Comparison of ENCODE assay signal across 8 cellular contexts in genomic region chr14:63454863-63455622, GRCh38.
DNase-seq lines count a peak whose midpoint lies in the region; ATAC-seq and TF ChIP-seq lines count a peak whose summit lies in the region.

No MANE protein-coding gene starts in this region.

- H3K4me3 ChIP-seq in left ventricle myocardium inferior (no peak overlapping the region), cardiac fibroblast (replicated peaks in 1 of 2; ENCODE audit: low read depth in 2 of 2, low read length in 2 of 2) (no peak overlapping the region), thyroid gland (replicated peaks in 1 of 3) (no peak overlapping the region), H7 (ENCODE audit: insufficient read depth, low read depth, low read length) (no peak overlapping the region)

- no peak for TF ChIP-seq POLR2A in thyroid gland (IDR thresholded peaks at IDR 0.05)

- H3K27ac ChIP-seq in left ventricle myocardium inferior (replicated peaks) (no peak overlapping the region), thyroid gland (no peak overlapping the region)

- no peak for DNase-seq in left cardiac atrium
- no peak for DNase-seq in left ventricle myocardium inferior
- peak; percentile 79 for DNase-seq in M059J (ENCODE audit: low read depth)
- peak; percentile 63 to 75 for DNase-seq in cardiac fibroblast (ENCODE audit: low read depth in 2 of 2)
- peak; percentile 29 to 36 for DNase-seq in thyroid gland
- DNase-seq in NOMO-1 treated with DMSO at 0.1 percent for 48 hours (lab: John Stamatoyannopoulos, UW; ENCODE audit: unreplicated experiment) = no peak
- no peak for DNase-seq in NCI-H510A treated with DMSO at 0.1 percent for 48 hours (lab: John Stamatoyannopoulos, UW)
- DNase-seq in H7 = no peak

- TF ChIP-seq CTCF in left ventricle myocardium inferior (IDR thresholded peaks at IDR 0.05; ENCODE audit: borderline replicate concordance) (no peak), cardiac fibroblast (IDR thresholded peaks at IDR 0.05; ENCODE audit: low read depth, low read length) (no peak), thyroid gland (IDR thresholded peaks at IDR 0.05) (no peak)

- WGBS in thyroid gland, 2 donors = 88 to 100% methylated on average over 2 of the region's 2 CpGs

- peak; percentile 23 to 26 for ATAC-seq in left cardiac atrium

- no peaks in the 10 kb centered on the region for H3K9me3 ChIP-seq in left ventricle myocardium inferior (replicated peaks)
- no peaks in the 10 kb centered on the region for H3K9me3 ChIP-seq in thyroid gland

- H3K36me3 ChIP-seq in left ventricle myocardium inferior (no peaks in the 10 kb centered on the region), thyroid gland (no peaks in the 10 kb centered on the region), H7 (replicated peaks; ENCODE audit: control insufficient read depth, insufficient read depth, low read length) (no peaks in the 10 kb centered on the region)

- H3K4me1 ChIP-seq in left ventricle myocardium inferior = peaks cover 50% of the 10 kb centered on the region
- peaks cover 26 to 37% of the 10 kb centered on the region in 2 donors for H3K4me1 ChIP-seq in thyroid gland

- no peaks in the 10 kb centered on the region for H3K27me3 ChIP-seq in left ventricle myocardium inferior (ENCODE audit: low read depth)
- H3K27me3 ChIP-seq in thyroid gland = no peaks in the 10 kb centered on the region
- no peaks in the 10 kb centered on the region for H3K27me3 ChIP-seq in H7 (ENCODE audit: control insufficient read depth, insufficient read depth, low read length)

- intact Hi-C loops in left cardiac atrium (cut with DNase I) = no loop called here
- intact Hi-C loops in left ventricle myocardium inferior (cut with micrococcal nuclease) = no loop called here
- intact Hi-C loops in thyroid gland (cut with DNase I) = no loop called here

Comparison
In these comparisons a context has a peak if more than half of its experiments do, and no peak if none do; other contexts are left out.
1. DNase-seq: peak in M059J (single experiment), cardiac fibroblast (2 of 2) and thyroid gland (2 of 2); none in left cardiac atrium (single experiment), left ventricle myocardium inferior (single experiment), NOMO-1 treated with DMSO at 0.1 percent for 48 hours (single experiment), NCI-H510A treated with DMSO at 0.1 percent for 48 hours (single experiment) and H7 (single experiment).